Comparison of ENCODE assay signal across 19 cellular contexts in the genomic region with DNA sequence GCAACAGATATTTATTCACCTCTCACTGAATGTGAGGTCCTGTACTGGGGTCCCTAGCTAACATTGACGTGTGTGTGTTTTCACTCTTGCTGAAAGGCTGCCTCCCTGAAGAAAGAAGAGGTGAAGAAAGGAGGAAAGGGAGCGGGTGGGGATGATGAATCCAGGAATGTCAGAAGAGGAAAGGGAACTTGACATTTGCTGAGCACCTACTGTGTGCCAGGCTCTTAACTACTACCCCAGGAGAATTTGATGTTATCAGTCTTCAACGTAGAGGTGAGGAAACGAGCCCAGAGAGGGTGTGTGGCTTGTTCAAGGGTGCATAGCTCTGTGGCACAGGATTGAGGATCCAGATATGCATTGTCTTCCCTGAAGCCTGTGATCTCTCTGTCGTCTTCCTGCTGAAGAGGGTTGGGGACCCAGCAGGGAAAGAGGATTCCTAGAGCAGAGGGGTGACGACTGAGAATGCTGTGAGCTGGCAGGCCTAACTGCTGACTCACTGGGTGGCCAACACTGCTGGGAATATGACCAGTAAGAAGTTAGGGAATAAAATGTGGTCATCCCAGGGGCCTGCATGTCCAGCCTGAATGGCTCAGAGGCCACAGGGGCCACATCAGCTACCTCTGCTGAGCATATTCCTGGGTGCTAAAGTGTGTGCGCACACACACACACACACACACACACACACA. TPM values are rescaled to one million over a fixed set of nuclear protein-coding genes. Genes with fewer than 3 reads are reported as not detected.
DNase-seq lines count a peak whose midpoint lies in the region; ATAC-seq and TF ChIP-seq lines count a peak whose summit lies in the region.
"Had no signal": no experiment of that assay in that cellular context is flagged by ENCODE, and none has a peak within 500 bp of the region (broad histone marks: within the 10 kb centered on the region; RNA-seq: fewer than 3 reads in every experiment).

No MANE protein-coding gene starts in this region.

- CTCF ChIA-PET in Panc1 (lab: Charles Lee) = no interaction called here
- CTCF ChIA-PET in activated CD4-positive, alpha-beta memory T cell treated with anti-CD3 and anti-CD28 coated beads for 36 hours (lab: Charles Lee) = no interaction called here

- H3F3A ChIP-seq in GM23248 (ENCODE audit: insufficient read depth) = no peaks in the 10 kb centered on the region

- intact Hi-C loops in Panc1 (cut with micrococcal nuclease; ENCODE audit: unreplicated experiment) = no loop called here
- intact Hi-C loops in activated CD4-positive, alpha-beta memory T cell treated with anti-CD3 and anti-CD28 coated beads for 36 hours (cut with micrococcal nuclease) = no loop called here

- TF ChIP-seq CTCF in Panc1 (IDR thresholded peaks at IDR 0.05) = no peak
- TF ChIP-seq CTCF in epithelial cell of esophagus (IDR thresholded peaks at IDR 0.05; ENCODE audit: insufficient read depth, low read depth, low read length, missing control alignments) = no peak

- no peak overlapping the region for H3K4me3 ChIP-seq in GM23248
- no peak overlapping the region for H3K4me3 ChIP-seq in Panc1 (ENCODE audit: low read depth in 2 of 2, low read length in 2 of 2)
- no peak overlapping the region for H3K4me3 ChIP-seq in epithelial cell of esophagus (ENCODE audit: low read length)
- H3K4me3 ChIP-seq in skeletal muscle cell (ENCODE audit: low read depth, low read length) = no peak overlapping the region
- H3K4me3 ChIP-seq: lung, upper lobe of left lung had no signal

- no peaks in the 10 kb centered on the region for H3K79me2 ChIP-seq in GM23248 (ENCODE audit: insufficient read depth)

- no peaks in the 10 kb centered on the region for H3K9me3 Mint-ChIP-seq in activated CD4-positive, alpha-beta memory T cell treated with anti-CD3 and anti-CD28 coated beads for 36 hours
- H3K9me3 Mint-ChIP-seq: activated naive CD8-positive, alpha-beta T cell treated with anti-CD3 and anti-CD28 coated beads for 36 hours; H9; stimulated activated effector memory CD8-positive, alpha-beta T cell treated with anti-CD3 and anti-CD28 coated beads, Interleukin-12 subunit alpha, Interleukin-12 subunit beta, amount 100 ng/mL, for 72 hours had no signal

- no peak overlapping the region for H2AFZ ChIP-seq in GM23248

- in situ Hi-C loops in GM23248 (cut with MboI) (no loop called here), Panc1 (cut with HindIII; ENCODE audit: low pct_unique_long_range_greater_than_20kb, low sequenced_read_pairs) (no loop called here)

- H3K4me1 Mint-ChIP-seq in activated CD4-positive, alpha-beta memory T cell treated with anti-CD3 and anti-CD28 coated beads for 36 hours (ENCODE audit: low read depth) = no peaks in the 10 kb centered on the region
- H3K4me1 Mint-ChIP-seq: activated naive CD8-positive, alpha-beta T cell treated with anti-CD3 and anti-CD28 coated beads for 36 hours had no signal

- ATAC-seq in Panc1 = peak; percentile 69
- ATAC-seq: sciatic nerve; stimulated activated effector memory CD8-positive, alpha-beta T cell treated with anti-CD3 and anti-CD28 coated beads, Interleukin-12 subunit alpha, Interleukin-12 subunit beta, amount 100 ng/mL, for 72 hours had no signal

- H3K27me3 Mint-ChIP-seq in activated CD4-positive, alpha-beta memory T cell treated with anti-CD3 and anti-CD28 coated beads for 36 hours = no peaks in the 10 kb centered on the region

- H3K36me3 Mint-ChIP-seq in activated CD4-positive, alpha-beta memory T cell treated with anti-CD3 and anti-CD28 coated beads for 36 hours = no peaks in the 10 kb centered on the region
- H3K36me3 Mint-ChIP-seq: activated naive CD8-positive, alpha-beta T cell treated with anti-CD3 and anti-CD28 coated beads for 36 hours; stimulated activated effector memory CD8-positive, alpha-beta T cell treated with anti-CD3 and anti-CD28 coated beads, Interleukin-12 subunit alpha, Interleukin-12 subunit beta, amount 100 ng/mL, for 72 hours had no signal

- WGBS in GM23248 (ENCODE audit: low coverage in 1 of 2, low lambda C conversion rate in 2 of 2, missing lambda C conversion rate in 2 of 2), 2 experiments = 43 to 50% methylated on average over 7 of the region's 7 CpGs

- no peak overlapping the region for H3K27ac Mint-ChIP-seq in activated CD4-positive, alpha-beta memory T cell treated with anti-CD3 and anti-CD28 coated beads for 36 hours
- H3K27ac Mint-ChIP-seq: activated naive CD8-positive, alpha-beta T cell treated with anti-CD3 and anti-CD28 coated beads for 36 hours; H9; stimulated activated effector memory CD8-positive, alpha-beta T cell treated with anti-CD3 and anti-CD28 coated beads, Interleukin-12 subunit alpha, Interleukin-12 subunit beta, amount 100 ng/mL, for 72 hours had no signal

- DNase-seq in GM23248 = peak; percentile 82
- no peak for DNase-seq in Panc1 (ENCODE audit: low read depth, low spot score)
- peak; percentile 29 for DNase-seq in epithelial cell of esophagus (ENCODE audit: low read depth)
- peak; percentile 36 for DNase-seq in skeletal muscle cell (ENCODE audit: low read depth)
- no peak for DNase-seq in DMS 273 treated with DMSO at 0.1 percent for 48 hours (lab: John Stamatoyannopoulos, UW)
- DNase-seq in activated CD4-positive, alpha-beta memory T cell treated with anti-CD3 and anti-CD28 coated beads for 36 hours = no peak
- no peak for DNase-seq in NCI-H1694 (lab: John Stamatoyannopoulos, UW)
- DNase-seq in amniotic stem cell (lab: John Stamatoyannopoulos, UW) = no peak
- DNase-seq: activated CD4-positive, alpha-beta T cell treated with anti-CD3 and anti-CD28 coated beads for 1 hour; activated naive CD8-positive, alpha-beta T cell treated with anti-CD3 and anti-CD28 coated beads for 36 hours; cortex of kidney; H9; NCI-H2081 treated with DMSO at 0.1 percent for 48 hours; NCI-H748 treated with DMSO at 0.1 percent for 48 hours; upper lobe of left lung had no signal

- BruUV-seq in Panc1 (replicated peaks; lab: Mats Ljungman, UMichigan) = no TSS peak

- H4K20me1 ChIP-seq in GM23248 (ENCODE audit: insufficient read depth) = no peaks in the 10 kb centered on the region

- POLR2A ChIA-PET in Panc1 (lab: Charles Lee) = no interaction called here
- POLR2A ChIA-PET in activated CD4-positive, alpha-beta memory T cell treated with anti-CD3 and anti-CD28 coated beads for 36 hours (lab: Charles Lee) = no interaction called here

- no peaks in the 10 kb centered on the region for H3K9me2 ChIP-seq in GM23248 (ENCODE audit: insufficient read depth)

- H3K36me3 ChIP-seq in GM23248 (ENCODE audit: low read depth) (no peaks in the 10 kb centered on the region), Panc1 (ENCODE audit: control insufficient read depth, insufficient read depth, low read length) (no peaks in the 10 kb centered on the region)
- H3K36me3 ChIP-seq: upper lobe of left lung had no signal

- H3K4me3 Mint-ChIP-seq in activated CD4-positive, alpha-beta memory T cell treated with anti-CD3 and anti-CD28 coated beads for 36 hours = no peak overlapping the region
- H3K4me3 Mint-ChIP-seq: activated naive CD8-positive, alpha-beta T cell treated with anti-CD3 and anti-CD28 coated beads for 36 hours; H9; stimulated activated effector memory CD8-positive, alpha-beta T cell treated with anti-CD3 and anti-CD28 coated beads, Interleukin-12 subunit alpha, Interleukin-12 subunit beta, amount 100 ng/mL, for 72 hours had no signal

- H3K9me3 ChIP-seq in GM23248 (ENCODE audit: low read depth) (no peaks in the 10 kb centered on the region), Panc1 (ENCODE audit: control insufficient read depth, insufficient read depth, low read depth, low read length) (no peaks in the 10 kb centered on the region)
- H3K9me3 ChIP-seq: upper lobe of left lung had no signal

- H3K9ac ChIP-seq in GM23248 = no peak overlapping the region

- no peaks in the 10 kb centered on the region for H3K4me1 ChIP-seq in GM23248 (ENCODE audit: insufficient read depth)
- H3K4me1 ChIP-seq in Panc1 (ENCODE audit: control insufficient read depth, insufficient read depth, low read length) = no peaks in the 10 kb centered on the region
- H3K4me1 ChIP-seq: upper lobe of left lung had no signal

- H3K27ac ChIP-seq in GM23248 (no peak overlapping the region), Panc1 (ENCODE audit: low read length) (no peak overlapping the region)
- H3K27ac ChIP-seq: upper lobe of left lung had no signal

- H3K27me3 ChIP-seq in GM23248 (replicated peaks; ENCODE audit: insufficient read depth) (peaks cover 29% of the 10 kb centered on the region), Panc1 (ENCODE audit: control insufficient read depth, insufficient read depth, low read length) (no peaks in the 10 kb centered on the region)
- H3K27me3 ChIP-seq: upper lobe of left lung had no signal

- H3K4me2 ChIP-seq in GM23248 (ENCODE audit: unreplicated experiment) = no peak overlapping the region

RNA-seq across cellular contexts. Expression of a gene that starts 6.6 kb away (rescaled TPM):
- not detected in 2 replicates for total RNA-seq in GM23248 (2014; rRNA removed; shearing (Covaris generic))
- polyA plus RNA-seq in GM23248 (2016; fragmentation: Nextera tagmentation; extraction: Ambion mirVana) = not detected in 2 replicates
- total RNA-seq in Panc1 (2021; ENCODE audit: unreplicated experiment) = not detected
- polyA plus RNA-seq in Panc1 (2012; ENCODE audit: insufficient read length) = not detected
- total RNA-seq in activated CD4-positive, alpha-beta memory T cell treated with anti-CD3 and anti-CD28 coated beads for 36 hours = under 1 TPM in 1 of 2 experiments, not detected in 1; 0.05 TPM
- total RNA-seq: activated naive CD8-positive, alpha-beta T cell treated with anti-CD3 and anti-CD28 coated beads for 36 hours; T-helper 2 cell treated with Interferon-gamma antibody and Interleukin-4, amounts not matched to agents 100 ng/mL and 5 ng/mL, for 36 hours had no signal
- polyA plus RNA-seq: lung had no signal

Comparison
In these comparisons a context has a peak if more than half of its experiments do, and no peak if none do; other contexts are left out.
1. DNase-seq: peak in GM23248 (single experiment), epithelial cell of esophagus (single experiment) and skeletal muscle cell (single experiment); none in Panc1 (single experiment), DMS 273 treated with DMSO at 0.1 percent for 48 hours (single experiment), activated CD4-positive, alpha-beta memory T cell treated with anti-CD3 and anti-CD28 coated beads for 36 hours (single experiment), NCI-H1694 (single experiment) and amniotic stem cell (single experiment).